ENCODE assay signal across 8 cellular contexts in the genomic region with DNA sequence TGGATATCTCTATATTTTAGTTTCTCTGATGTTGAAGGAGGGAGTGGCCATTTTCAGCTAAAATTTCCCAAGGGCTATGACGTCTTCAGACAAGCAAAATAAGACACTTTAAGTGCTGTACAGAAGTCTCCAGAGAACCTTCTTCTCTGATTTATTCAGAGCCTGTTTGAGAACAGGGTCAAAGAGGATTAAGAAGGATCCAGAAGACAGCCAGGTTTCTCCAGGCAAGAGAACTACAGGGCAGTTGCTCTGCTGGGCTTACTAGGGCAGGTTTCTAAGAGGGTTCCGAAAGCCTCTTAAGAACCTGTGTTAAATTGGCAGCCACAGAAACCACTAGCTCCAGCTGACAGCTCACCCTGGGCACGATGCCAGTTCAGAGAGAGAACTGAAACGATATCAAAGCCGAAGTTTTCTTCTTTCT. TPM values are rescaled to one million over a fixed set of nuclear protein-coding genes. Genes with fewer than 3 reads are reported as not detected.
A peak's percentile ranks its signal among the peaks of the same experiment; 100 is the strongest.
DNase-seq lines count a peak whose midpoint lies in the region; ATAC-seq and TF ChIP-seq lines count a peak whose summit lies in the region.

No MANE protein-coding gene starts in this region.

- DNase-seq in A673 (ENCODE audit: low spot score) (peak; percentile 80), NCI-H524 (lab: John Stamatoyannopoulos, UW) (peak; percentile 76 to 90), occipital lobe (lab: John Stamatoyannopoulos, UW) (peak; percentile 29)
- peak; percentile 83 for DNase-seq in activated CD8-positive, alpha-beta memory T cell treated with anti-CD3 and anti-CD28 coated beads, Interleukin-2, amount 50 U/mL, for 1 hour (ENCODE audit: extremely low read depth)

- no TSS peak for BruUV-seq in A673 (replicated peaks; lab: Mats Ljungman, UMichigan)

- POLR2A ChIA-PET in A673 (lab: Charles Lee; ENCODE audit: low non-redundant PET), result interaction anchor here (0.8 kb wide), 1 partner anchor 113 kb away, joined by 3 read pairs; a partner anchor contains a TSS

- H3K9ac ChIP-seq in subcutaneous abdominal adipose tissue (ENCODE audit: low read length in 5 of 5), result peak overlapping the region; percentile 22 to 75 (median 64)

- H3K4me1 ChIP-seq in A673 (ENCODE audit: insufficient read depth, low read length, poor library complexity, severe bottlenecking), result peaks cover 19% of the 10 kb centered on the region
- peaks cover 0 to 27% (median 23%) of the 10 kb centered on the region in 5 donors for H3K4me1 ChIP-seq in subcutaneous abdominal adipose tissue (ENCODE audit: control insufficient read depth in 5 of 5, insufficient read depth in 5 of 5, low read length in 5 of 5)

- H3K27ac ChIP-seq in A673 (ENCODE audit: low read depth, low read length, poor library complexity, severe bottlenecking), result no peak overlapping the region
- H3K27ac ChIP-seq in subcutaneous abdominal adipose tissue (ENCODE audit: low read depth, low read length), result peak overlapping the region; percentile 76

- CTCF ChIA-PET in A673 (lab: Charles Lee), result no interaction called here

- no peak for TF ChIP-seq CTCF in A673 (conservative IDR thresholded peaks at IDR 0.05; ENCODE audit: low read depth, low read length)

- no peaks in the 10 kb centered on the region for H3K36me3 ChIP-seq in A673 (ENCODE audit: insufficient read depth, low read length, poor library complexity, severe bottlenecking)
- peaks cover 0 to 7% (median 0%) of the 10 kb centered on the region in 5 donors for H3K36me3 ChIP-seq in subcutaneous abdominal adipose tissue (ENCODE audit: control insufficient read depth in 5 of 5, insufficient read depth in 5 of 5, low read length in 5 of 5)

- H3K9me3 ChIP-seq in A673 (ENCODE audit: low read depth, low read length, poor library complexity, severe bottlenecking), result no peaks in the 10 kb centered on the region
- no peaks in the 10 kb centered on the region for H3K9me3 ChIP-seq in subcutaneous abdominal adipose tissue (ENCODE audit: control insufficient read depth in 5 of 5, low read length in 5 of 5)

- H3K27me3 ChIP-seq in A673 (replicated peaks; ENCODE audit: insufficient read depth, low read depth, low read length, poor library complexity), result no peaks in the 10 kb centered on the region
- H3K27me3 ChIP-seq in subcutaneous abdominal adipose tissue (ENCODE audit: control insufficient read depth in 5 of 5, insufficient read depth in 4 of 5, low read length in 5 of 5), result no peaks in the 10 kb centered on the region

- H3K4me3 ChIP-seq in A673 (ENCODE audit: low read depth, low read length, poor library complexity, severe bottlenecking), result peak overlapping the region; percentile 8
- H3K4me3 ChIP-seq in subcutaneous abdominal adipose tissue (ENCODE audit: low read depth in 1 of 5, low read length in 5 of 5), result peak overlapping the region; percentile 48 to 76 (median 62)

- peak; percentile 87 for ATAC-seq in GM18519 (IDR thresholded peaks at IDR 0.05; ENCODE audit: low FRiP score, unreplicated experiment)
- ATAC-seq in HG03066 (IDR thresholded peaks at IDR 0.05; ENCODE audit: low read depth, unreplicated experiment), result peak; percentile 97
- peak; percentile 67 for ATAC-seq in esophagus mucosa

- intact Hi-C loops in A673 (cut with micrococcal nuclease; ENCODE audit: unreplicated experiment), result no loop called here

RNA-seq across cellular contexts. Expression of gene MGP, which starts 1.2 kb away (rescaled TPM):
- total RNA-seq in A673 (2021) (not detected in 2 replicates), esophagus mucosa (16.7 TPM), occipital lobe (3.9 TPM)

RNA-seq across cellular contexts. Expression of gene ART4, which starts 41.1 kb away (rescaled TPM):
- total RNA-seq in A673 (2021) (not detected in 2 replicates), esophagus mucosa (0.08 TPM), occipital lobe (not detected)

RNA-seq across cellular contexts. Expression of gene ERP27, which starts 53.9 kb away (rescaled TPM):
- total RNA-seq in A673 (2021), result not detected in 2 replicates
- 4.5 TPM for total RNA-seq in esophagus mucosa
- total RNA-seq in occipital lobe, result not detected

Comparison
In these comparisons a context has a peak if more than half of its experiments do, and no peak if none do; other contexts are left out.
1. DNase-seq: peak in every context shown above with its lines; median percentile 83 in NCI-H524; 83 in activated CD8-positive, alpha-beta memory T cell treated with anti-CD3 and anti-CD28 coated beads, Interleukin-2, amount 50 U/mL, for 1 hour; 80 in A673; 29 in occipital lobe.